ENCODE assay signal across 32 cellular contexts in genomic region chr10:76829724-76830123, GRCh38.
"Had no signal": no experiment of that assay in that cellular context is flagged by ENCODE, and none has a peak within 500 bp of the region (broad histone marks: within the 10 kb centered on the region; RNA-seq: fewer than 3 reads in every experiment).

No MANE protein-coding gene starts in this region.

- DNase-seq: activated effector memory CD4-positive, alpha-beta T cell treated with anti-CD3 and anti-CD28 coated beads, Interleukin-2, amount 50 U/mL, for 16 hours; activated effector memory CD4-positive, alpha-beta T cell treated with Interleukin-2 at 50 U/mL for 16 hours; activated gamma-delta T cell treated with Interleukin-2 at 50 U/mL for 16 hours; activated naive CD4-positive, alpha-beta T cell; activated naive CD4-positive, alpha-beta T cell treated with anti-CD3 and anti-CD28 coated beads for 36 hours; activated naive CD4-positive, alpha-beta T cell treated with anti-CD3 and anti-CD28 coated beads, Interleukin-2, amount 10 ng/mL, durations not matched to agents 7 days and 5 days; activated naive CD4-positive, alpha-beta T cell treated with anti-CD3 and anti-CD28 coated beads, Interleukin-2, amount 50 U/mL, for 16 hours; activated naive CD4-positive, alpha-beta T cell treated with Interleukin-2 at 50 U/mL for 16 hours; activated naive CD8-positive, alpha-beta T cell treated with anti-CD3 and anti-CD28 coated beads for 36 hours; activated naive CD8-positive, alpha-beta T cell treated with anti-CD3 and anti-CD28 coated beads, Interleukin-2, amount 10 ng/mL, durations not matched to agents 7 days and 5 days; activated naive CD8-positive, alpha-beta T cell treated with anti-CD3 and anti-CD28 coated beads, Interleukin-2, amount 50 U/mL, for 24 hours; activated T-cell treated with anti-CD3 and anti-CD28 coated beads for 4 hours; activated T-cell treated with anti-CD3 and anti-CD28 coated beads, Interleukin-2, amount 50 U/mL, for 1 hour; activated T-cell treated with anti-CD3 and anti-CD28 coated beads, Interleukin-2, amount 50 U/mL, for 24 hours; activated T-cell treated with anti-CD3 and anti-CD28 coated beads, Interleukin-2, amount 50 U/mL, for 4 hours; activated T-cell treated with anti-CD3 and anti-CD28 coated beads, Interleukin-2, amount 50 U/mL, for 48 hours; activated T-cell treated with anti-CD3 and anti-CD28 coated beads, Interleukin-2, amount 50 U/mL, for 72 hours; adrenal gland; amniotic stem cell; amygdala; anterior cingulate cortex; aorta; body of pancreas; brain microvascular endothelial cell; caudate nucleus; central memory CD4-positive, alpha-beta T cell; cerebellar nuclear complex had no signal

- H3K4me1 ChIP-seq: adrenal gland, ascending aorta, body of pancreas, breast epithelium had no signal

- H3K27me3 ChIP-seq: adrenal gland, ascending aorta, body of pancreas, brain microvascular endothelial cell, breast epithelium, cardiac muscle cell had no signal

- H3K27ac ChIP-seq: adrenal gland, ascending aorta, body of pancreas, brain microvascular endothelial cell, breast epithelium, cardiac muscle cell had no signal

- H3K4me3 ChIP-seq: adrenal gland, ascending aorta, body of pancreas, breast epithelium, cardiac muscle cell had no signal

- H3K9me3 ChIP-seq: adrenal gland, ascending aorta, body of pancreas, breast epithelium had no signal

- H3K36me3 ChIP-seq: adrenal gland, ascending aorta, brain microvascular endothelial cell, breast epithelium, cardiac muscle cell had no signal

- ATAC-seq: activated naive CD4-positive, alpha-beta T cell treated with anti-CD3 and anti-CD28 coated beads, Interleukin-2, amount 50 U/mL, for 72 hours; activated naive CD8-positive, alpha-beta T cell treated with anti-CD3 and anti-CD28 coated beads, Interleukin-2, amount 50 U/mL, for 24 hours; activated T-cell treated with anti-CD3 and anti-CD28 coated beads, Interleukin-2, amount 50 U/mL, for 4 hours; activated T-cell treated with anti-CD3 and anti-CD28 coated beads, Interleukin-2, amount 50 U/mL, for 72 hours; activated T-helper 17 cell treated with anti-CD3 and anti-CD28 coated beads, Interleukin-2, amount 50 U/mL, for 72 hours; body of pancreas had no signal
